ENCODE assay signal across 1 cellular context in genomic region chr17:42171831-42172230, GRCh38.
TF ChIP-seq lines count a peak whose summit lies in the region.

No MANE protein-coding gene starts in this region.

TF ChIP-seq in H1, 55 proteins besides CTCF, POLR2A, EP300 and RAD21:
- TF ChIP-seq SP2 (IDR thresholded peaks at IDR 0.05; ENCODE audit: low read length) (no peak), RXRA (IDR thresholded peaks at IDR 0.05; ENCODE audit: insufficient read depth, low read depth, low read length) (no peak), SAP30 (IDR thresholded peaks at IDR 0.05; ENCODE audit: insufficient read depth, insufficient replicate concordance, low read length) (no peak), CBX5 (IDR thresholded peaks at IDR 0.05; ENCODE audit: low read depth, low read length) (no peak), TCF12 (IDR thresholded peaks at IDR 0.05; ENCODE audit: low read depth, low read length) (no peak), RFX5 (IDR thresholded peaks at IDR 0.05; ENCODE audit: borderline replicate concordance, low read depth, low read length) (no peak), EZH2 (IDR thresholded peaks at IDR 0.05; ENCODE audit: low read depth, low read length, severe bottlenecking) (no peak), GABPA (IDR thresholded peaks at IDR 0.05; ENCODE audit: borderline replicate concordance, insufficient read depth, low read length) (no peak), CTBP2 (IDR thresholded peaks at IDR 0.05; ENCODE audit: borderline replicate concordance, insufficient read depth, insufficient read length, low read length) (no peak), CREB1 (IDR thresholded peaks at IDR 0.05) (no peak), SP1 (IDR thresholded peaks at IDR 0.05; ENCODE audit: low read depth, low read length) (no peak), E2F6 (IDR thresholded peaks at IDR 0.05) (no peak), GTF2F1 (IDR thresholded peaks at IDR 0.05; ENCODE audit: borderline replicate concordance, low read depth, low read length) (no peak), NRF1 (IDR thresholded peaks at IDR 0.05; ENCODE audit: low read depth, low read length) (no peak), POU5F1 (IDR thresholded peaks at IDR 0.05; ENCODE audit: low read depth, low read length) (no peak), KDM4A (IDR thresholded peaks at IDR 0.05; ENCODE audit: low read depth, low read length, severe bottlenecking) (no peak)
- TF ChIP-seq, protein P1, sequence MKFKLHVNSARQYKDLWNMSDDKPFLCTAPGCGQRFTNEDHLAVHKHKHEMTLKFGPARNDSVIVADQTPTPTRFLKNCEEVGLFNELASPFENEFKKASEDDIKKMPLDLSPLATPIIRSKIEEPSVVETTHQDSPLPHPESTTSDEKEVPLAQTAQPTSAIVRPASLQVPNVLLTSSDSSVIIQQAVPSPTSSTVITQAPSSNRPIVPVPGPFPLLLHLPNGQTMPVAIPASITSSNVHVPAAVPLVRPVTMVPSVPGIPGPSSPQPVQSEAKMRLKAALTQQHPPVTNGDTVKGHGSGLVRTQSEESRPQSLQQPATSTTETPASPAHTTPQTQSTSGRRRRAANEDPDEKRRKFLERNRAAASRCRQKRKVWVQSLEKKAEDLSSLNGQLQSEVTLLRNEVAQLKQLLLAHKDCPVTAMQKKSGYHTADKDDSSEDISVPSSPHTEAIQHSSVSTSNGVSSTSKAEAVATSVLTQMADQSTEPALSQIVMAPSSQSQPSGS (IDR thresholded peaks at IDR 0.05; ENCODE audit: low read length): no peak
- TF ChIP-seq, protein P2, sequence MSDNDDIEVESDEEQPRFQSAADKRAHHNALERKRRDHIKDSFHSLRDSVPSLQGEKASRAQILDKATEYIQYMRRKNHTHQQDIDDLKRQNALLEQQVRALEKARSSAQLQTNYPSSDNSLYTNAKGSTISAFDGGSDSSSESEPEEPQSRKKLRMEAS (IDR thresholded peaks at IDR 0.05): no peak
- TF ChIP-seq, protein P3, sequence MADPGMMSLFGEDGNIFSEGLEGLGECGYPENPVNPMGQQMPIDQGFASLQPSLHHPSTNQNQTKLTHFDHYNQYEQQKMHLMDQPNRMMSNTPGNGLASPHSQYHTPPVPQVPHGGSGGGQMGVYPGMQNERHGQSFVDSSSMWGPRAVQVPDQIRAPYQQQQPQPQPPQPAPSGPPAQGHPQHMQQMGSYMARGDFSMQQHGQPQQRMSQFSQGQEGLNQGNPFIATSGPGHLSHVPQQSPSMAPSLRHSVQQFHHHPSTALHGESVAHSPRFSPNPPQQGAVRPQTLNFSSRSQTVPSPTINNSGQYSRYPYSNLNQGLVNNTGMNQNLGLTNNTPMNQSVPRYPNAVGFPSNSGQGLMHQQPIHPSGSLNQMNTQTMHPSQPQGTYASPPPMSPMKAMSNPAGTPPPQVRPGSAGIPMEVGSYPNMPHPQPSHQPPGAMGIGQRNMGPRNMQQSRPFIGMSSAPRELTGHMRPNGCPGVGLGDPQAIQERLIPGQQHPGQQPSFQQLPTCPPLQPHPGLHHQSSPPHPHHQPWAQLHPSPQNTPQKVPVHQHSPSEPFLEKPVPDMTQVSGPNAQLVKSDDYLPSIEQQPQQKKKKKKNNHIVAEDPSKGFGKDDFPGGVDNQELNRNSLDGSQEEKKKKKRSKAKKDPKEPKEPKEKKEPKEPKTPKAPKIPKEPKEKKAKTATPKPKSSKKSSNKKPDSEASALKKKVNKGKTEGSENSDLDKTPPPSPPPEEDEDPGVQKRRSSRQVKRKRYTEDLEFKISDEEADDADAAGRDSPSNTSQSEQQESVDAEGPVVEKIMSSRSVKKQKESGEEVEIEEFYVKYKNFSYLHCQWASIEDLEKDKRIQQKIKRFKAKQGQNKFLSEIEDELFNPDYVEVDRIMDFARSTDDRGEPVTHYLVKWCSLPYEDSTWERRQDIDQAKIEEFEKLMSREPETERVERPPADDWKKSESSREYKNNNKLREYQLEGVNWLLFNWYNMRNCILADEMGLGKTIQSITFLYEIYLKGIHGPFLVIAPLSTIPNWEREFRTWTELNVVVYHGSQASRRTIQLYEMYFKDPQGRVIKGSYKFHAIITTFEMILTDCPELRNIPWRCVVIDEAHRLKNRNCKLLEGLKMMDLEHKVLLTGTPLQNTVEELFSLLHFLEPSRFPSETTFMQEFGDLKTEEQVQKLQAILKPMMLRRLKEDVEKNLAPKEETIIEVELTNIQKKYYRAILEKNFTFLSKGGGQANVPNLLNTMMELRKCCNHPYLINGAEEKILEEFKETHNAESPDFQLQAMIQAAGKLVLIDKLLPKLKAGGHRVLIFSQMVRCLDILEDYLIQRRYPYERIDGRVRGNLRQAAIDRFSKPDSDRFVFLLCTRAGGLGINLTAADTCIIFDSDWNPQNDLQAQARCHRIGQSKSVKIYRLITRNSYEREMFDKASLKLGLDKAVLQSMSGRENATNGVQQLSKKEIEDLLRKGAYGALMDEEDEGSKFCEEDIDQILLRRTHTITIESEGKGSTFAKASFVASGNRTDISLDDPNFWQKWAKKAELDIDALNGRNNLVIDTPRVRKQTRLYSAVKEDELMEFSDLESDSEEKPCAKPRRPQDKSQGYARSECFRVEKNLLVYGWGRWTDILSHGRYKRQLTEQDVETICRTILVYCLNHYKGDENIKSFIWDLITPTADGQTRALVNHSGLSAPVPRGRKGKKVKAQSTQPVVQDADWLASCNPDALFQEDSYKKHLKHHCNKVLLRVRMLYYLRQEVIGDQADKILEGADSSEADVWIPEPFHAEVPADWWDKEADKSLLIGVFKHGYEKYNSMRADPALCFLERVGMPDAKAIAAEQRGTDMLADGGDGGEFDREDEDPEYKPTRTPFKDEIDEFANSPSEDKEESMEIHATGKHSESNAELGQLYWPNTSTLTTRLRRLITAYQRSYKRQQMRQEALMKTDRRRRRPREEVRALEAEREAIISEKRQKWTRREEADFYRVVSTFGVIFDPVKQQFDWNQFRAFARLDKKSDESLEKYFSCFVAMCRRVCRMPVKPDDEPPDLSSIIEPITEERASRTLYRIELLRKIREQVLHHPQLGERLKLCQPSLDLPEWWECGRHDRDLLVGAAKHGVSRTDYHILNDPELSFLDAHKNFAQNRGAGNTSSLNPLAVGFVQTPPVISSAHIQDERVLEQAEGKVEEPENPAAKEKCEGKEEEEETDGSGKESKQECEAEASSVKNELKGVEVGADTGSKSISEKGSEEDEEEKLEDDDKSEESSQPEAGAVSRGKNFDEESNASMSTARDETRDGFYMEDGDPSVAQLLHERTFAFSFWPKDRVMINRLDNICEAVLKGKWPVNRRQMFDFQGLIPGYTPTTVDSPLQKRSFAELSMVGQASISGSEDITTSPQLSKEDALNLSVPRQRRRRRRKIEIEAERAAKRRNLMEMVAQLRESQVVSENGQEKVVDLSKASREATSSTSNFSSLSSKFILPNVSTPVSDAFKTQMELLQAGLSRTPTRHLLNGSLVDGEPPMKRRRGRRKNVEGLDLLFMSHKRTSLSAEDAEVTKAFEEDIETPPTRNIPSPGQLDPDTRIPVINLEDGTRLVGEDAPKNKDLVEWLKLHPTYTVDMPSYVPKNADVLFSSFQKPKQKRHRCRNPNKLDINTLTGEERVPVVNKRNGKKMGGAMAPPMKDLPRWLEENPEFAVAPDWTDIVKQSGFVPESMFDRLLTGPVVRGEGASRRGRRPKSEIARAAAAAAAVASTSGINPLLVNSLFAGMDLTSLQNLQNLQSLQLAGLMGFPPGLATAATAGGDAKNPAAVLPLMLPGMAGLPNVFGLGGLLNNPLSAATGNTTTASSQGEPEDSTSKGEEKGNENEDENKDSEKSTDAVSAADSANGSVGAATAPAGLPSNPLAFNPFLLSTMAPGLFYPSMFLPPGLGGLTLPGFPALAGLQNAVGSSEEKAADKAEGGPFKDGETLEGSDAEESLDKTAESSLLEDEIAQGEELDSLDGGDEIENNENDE (IDR thresholded peaks at IDR 0.05; ENCODE audit: insufficient replicate concordance, low read length): no peak
- TF ChIP-seq, protein P4, sequence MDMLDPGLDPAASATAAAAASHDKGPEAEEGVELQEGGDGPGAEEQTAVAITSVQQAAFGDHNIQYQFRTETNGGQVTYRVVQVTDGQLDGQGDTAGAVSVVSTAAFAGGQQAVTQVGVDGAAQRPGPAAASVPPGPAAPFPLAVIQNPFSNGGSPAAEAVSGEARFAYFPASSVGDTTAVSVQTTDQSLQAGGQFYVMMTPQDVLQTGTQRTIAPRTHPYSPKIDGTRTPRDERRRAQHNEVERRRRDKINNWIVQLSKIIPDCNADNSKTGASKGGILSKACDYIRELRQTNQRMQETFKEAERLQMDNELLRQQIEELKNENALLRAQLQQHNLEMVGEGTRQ (IDR thresholded peaks at IDR 0.05; ENCODE audit: low read length): no peak
